8 cellular contexts compared by ENCODE assay signal in the genomic region with DNA sequence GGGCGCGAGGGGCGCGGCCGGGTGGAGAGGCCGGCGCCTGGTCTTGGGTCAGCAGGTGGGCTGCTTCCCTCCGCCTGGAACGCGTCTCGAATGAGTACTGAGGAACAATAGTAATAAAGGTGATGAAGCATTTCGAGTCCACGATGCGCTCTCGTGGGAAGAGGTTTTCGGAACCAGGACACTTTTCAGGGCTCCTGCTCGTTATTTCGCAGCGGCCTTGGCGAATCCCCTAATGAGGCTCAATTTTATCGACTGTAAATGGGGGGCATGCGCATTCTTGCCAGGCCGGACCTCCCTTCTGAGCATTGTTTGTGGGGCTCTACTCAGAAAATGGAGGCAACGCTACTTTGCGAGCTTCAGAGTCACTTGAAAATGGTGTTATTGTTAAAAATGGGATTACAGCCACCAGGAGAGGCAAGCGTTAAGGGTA. TPM values are rescaled to one million over a fixed set of nuclear protein-coding genes. Genes with fewer than 3 reads are reported as not detected.
DNase-seq lines count a peak whose midpoint lies in the region; ATAC-seq and TF ChIP-seq lines count a peak whose summit lies in the region.

No MANE protein-coding gene starts in this region.

- H3K36me3 ChIP-seq in DND-41 (ENCODE audit: insufficient read depth, low read length) (peaks cover 44% of the 10 kb centered on the region), endocrine pancreas (ENCODE audit: control insufficient read depth, insufficient read depth, low read length) (peaks cover 3% of the 10 kb centered on the region), ovary (no peaks in the 10 kb centered on the region)

- peaks cover 44% of the 10 kb centered on the region for H4K20me1 ChIP-seq in DND-41 (ENCODE audit: insufficient read depth, low read length)

- 1 to 2% (median 2%) methylated on average over 26 of the region's 26 CpGs for WGBS in ovary, 3 donors

- no peak for TF ChIP-seq EP300 in ovary (IDR thresholded peaks at IDR 0.05)

- H3K4me2 ChIP-seq in DND-41 (ENCODE audit: insufficient read depth, low read length), result peak overlapping the region; percentile 93

- H3K9ac ChIP-seq in DND-41 (ENCODE audit: low read depth, low read length) (peak overlapping the region; percentile 91), endocrine pancreas (ENCODE audit: control insufficient read depth, insufficient read depth, low read length) (peak overlapping the region; percentile 36)

- intact Hi-C loops in ovary (cut with DNase I), result loop anchor here in 1 of 4 donors (10.0 kb wide), 1 partner anchor 774 kb away; the partner anchor contains the start of genes LSM3 and XPC

- TF ChIP-seq CTCF in DND-41 (IDR thresholded peaks at IDR 0.05; ENCODE audit: borderline replicate concordance, extremely low read depth, low read length, poor library complexity, severe bottlenecking) (no peak), LNCaP clone FGC (IDR thresholded peaks at IDR 0.05; ENCODE audit: control insufficient read depth, extremely low read depth, insufficient read depth) (no peak), ovary (IDR thresholded peaks at IDR 0.05) (no peak)

- H3K4me3 ChIP-seq in DND-41 (ENCODE audit: low read depth in 1 of 2, low read length in 2 of 2) (peak overlapping the region; percentile 57 to 75), LNCaP clone FGC (ENCODE audit: low read depth, low read length) (peak overlapping the region; percentile 86), endocrine pancreas (ENCODE audit: control insufficient read depth, insufficient read depth, low read length) (peak overlapping the region; percentile 66), ovary (peak overlapping the region; percentile 82)

- H3K4me1 ChIP-seq in DND-41 (ENCODE audit: insufficient read depth, low read length), result peaks cover 36% of the 10 kb centered on the region
- peaks cover 18% of the 10 kb centered on the region for H3K4me1 ChIP-seq in endocrine pancreas (ENCODE audit: control insufficient read depth, insufficient read depth, low read length)
- H3K4me1 ChIP-seq in ovary (ENCODE audit: insufficient read depth), result peaks cover 6% of the 10 kb centered on the region

- DNase-seq in DND-41 (no peak), LNCaP clone FGC (ENCODE audit: low read depth) (no peak), ovary (no peak), DMS153 (lab: John Stamatoyannopoulos, UW) (no peak), GDM1 (lab: John Stamatoyannopoulos, UW) (no peak), globus pallidus (ENCODE audit: low spot score) (no peak)
- no peak for DNase-seq in activated CD8-positive, alpha-beta memory T cell treated with anti-CD3 and anti-CD28 coated beads, Interleukin-2, amount 50 U/mL, for 4 hours

- no peaks in the 10 kb centered on the region for H3K9me3 ChIP-seq in DND-41 (ENCODE audit: insufficient read depth, low read length, severe bottlenecking)
- no peaks in the 10 kb centered on the region for H3K9me3 ChIP-seq in endocrine pancreas (ENCODE audit: control insufficient read depth, low read length)
- no peaks in the 10 kb centered on the region for H3K9me3 ChIP-seq in ovary

- TF ChIP-seq POLR2A in ovary (IDR thresholded peaks at IDR 0.05), result no peak

- no peak for ATAC-seq in DND-41 (ENCODE audit: insufficient read depth, low read depth)

- H2AFZ ChIP-seq in DND-41 (ENCODE audit: low read depth, low read length), result peak overlapping the region; percentile 82

- H3K79me2 ChIP-seq in DND-41 (ENCODE audit: insufficient read depth, low read length), result peaks cover 88% of the 10 kb centered on the region

- H3K27ac ChIP-seq in DND-41 (ENCODE audit: low read length) (peak overlapping the region; percentile 89), ovary (peak overlapping the region; percentile 7 to 99)

- H3K27me3 ChIP-seq in DND-41 (ENCODE audit: insufficient read depth, low read length, poor library complexity) (no peaks in the 10 kb centered on the region), endocrine pancreas (ENCODE audit: control insufficient read depth, insufficient read depth, low read length) (no peaks in the 10 kb centered on the region), ovary (no peaks in the 10 kb centered on the region)

RNA-seq across cellular contexts. Expression of gene NR2C2, which starts 1.2 kb away (rescaled TPM):
- total RNA-seq in ovary, result 10 to 100 TPM; 21.8 to 56.7 (median 44.8) TPM
- 10 to 100 TPM; 11.4 to 23.2 TPM for polyA plus RNA-seq in ovary
